Comparison of ENCODE assay signal across 19 cellular contexts in genomic region chr9:75105841-75106240, GRCh38. TPM values are rescaled to one million over a fixed set of nuclear protein-coding genes. Genes with fewer than 3 reads are reported as not detected.
A peak's percentile ranks its signal among the peaks of the same experiment; 100 is the strongest.
DNase-seq lines count a peak whose midpoint lies in the region; ATAC-seq and TF ChIP-seq lines count a peak whose summit lies in the region.
"Had no signal": no experiment of that assay in that cellular context is flagged by ENCODE, and none has a peak within 500 bp of the region (broad histone marks: within the 10 kb centered on the region; RNA-seq: fewer than 3 reads in every experiment).

No MANE protein-coding gene starts in this region.

- no peak for ATAC-seq in stimulated activated naive CD8-positive, alpha-beta T cell treated with anti-CD3 and anti-CD28 coated beads, Interleukin-15, Interleukin-2, amounts not matched to agents 100 U/mL and 50 U/mL, for 24 hours
- ATAC-seq in naive B cell (ENCODE audit: low read depth in 2 of 2) (no peak), HG03565 (IDR thresholded peaks at IDR 0.05; ENCODE audit: unreplicated experiment) (no peak)
- ATAC-seq: activated CD4-positive, CD25-positive, alpha-beta regulatory T cell treated with anti-CD3 and anti-CD28 coated beads, Interleukin-2, amount 50 U/mL, for 24 hours had no signal

- intact Hi-C loops in MCF 10A (cut with micrococcal nuclease), result no loop called here

- H3K4me1 Mint-ChIP-seq in stimulated activated naive CD8-positive, alpha-beta T cell treated with anti-CD3 and anti-CD28 coated beads, Interleukin-15, Interleukin-2, amounts not matched to agents 100 ng/mL and 50 ng/mL, for 24 hours (ENCODE audit: low read depth), result peaks cover 58% of the 10 kb centered on the region
- H3K4me1 Mint-ChIP-seq in chondrocyte (ENCODE audit: low read depth), result peaks cover 23% of the 10 kb centered on the region
- peaks cover 43 to 67% (median 64%) of the 10 kb centered on the region in 3 donors for H3K4me1 Mint-ChIP-seq in naive B cell
- H3K4me1 Mint-ChIP-seq in MCF 10A (ENCODE audit: insufficient read depth, unreplicated experiment), result peaks cover 10% of the 10 kb centered on the region

- peaks cover 20% of the 10 kb centered on the region for H3K36me3 Mint-ChIP-seq in stimulated activated naive CD8-positive, alpha-beta T cell treated with anti-CD3 and anti-CD28 coated beads, Interleukin-15, Interleukin-2, amounts not matched to agents 100 ng/mL and 50 ng/mL, for 24 hours (ENCODE audit: low read depth)
- H3K36me3 Mint-ChIP-seq in chondrocyte (ENCODE audit: low read depth) (no peaks in the 10 kb centered on the region), naive B cell (peaks cover 0 to 5% of the 10 kb centered on the region in 2 donors), MCF 10A (ENCODE audit: insufficient read depth, unreplicated experiment) (peaks cover 11% of the 10 kb centered on the region)

- no peaks in the 10 kb centered on the region for H3K27me3 Mint-ChIP-seq in stimulated activated naive CD8-positive, alpha-beta T cell treated with anti-CD3 and anti-CD28 coated beads, Interleukin-15, Interleukin-2, amounts not matched to agents 100 ng/mL and 50 ng/mL, for 24 hours
- no peaks in the 10 kb centered on the region for H3K27me3 Mint-ChIP-seq in chondrocyte (ENCODE audit: low read depth)
- H3K27me3 Mint-ChIP-seq in naive B cell, result no peaks in the 10 kb centered on the region
- H3K27me3 Mint-ChIP-seq in MCF 10A (ENCODE audit: insufficient read depth, unreplicated experiment), result no peaks in the 10 kb centered on the region
- H3K27me3 Mint-ChIP-seq: progenitor cell of endocrine pancreas had no signal

- H3K9me3 Mint-ChIP-seq in stimulated activated naive CD8-positive, alpha-beta T cell treated with anti-CD3 and anti-CD28 coated beads, Interleukin-15, Interleukin-2, amounts not matched to agents 100 ng/mL and 50 ng/mL, for 24 hours, result no peaks in the 10 kb centered on the region
- no peaks in the 10 kb centered on the region for H3K9me3 Mint-ChIP-seq in chondrocyte (ENCODE audit: low read depth)
- H3K9me3 Mint-ChIP-seq in naive B cell, result no peaks in the 10 kb centered on the region
- no peaks in the 10 kb centered on the region for H3K9me3 Mint-ChIP-seq in MCF 10A (ENCODE audit: unreplicated experiment)

- CTCF ChIA-PET in MCF 10A (lab: Yijun Ruan, JAX), result interaction anchor here (0.6 to 0.7 kb wide), 3 partner anchors 29 to 1794 kb away, joined by 3 to 6 read pairs (median 4); no protein-coding TSS in a partner anchor

- BruUV-seq in MCF 10A (replicated peaks; lab: Mats Ljungman, UMichigan), result no TSS peak

- POLR2A ChIA-PET in MCF 10A (lab: Yijun Ruan, JAX), result interaction anchor here (0.7 to 7.0 kb wide), 2 partner anchors 18 to 1340 kb away, joined by 3 to 48 read pairs; partner anchors contain the start of genes NMRK1 and OSTF1

- no peak for DNase-seq in stimulated activated naive CD8-positive, alpha-beta T cell treated with anti-CD3 and anti-CD28 coated beads, Interleukin-15, Interleukin-2, amounts not matched to agents 100 U/mL and 50 U/mL, for 24 hours
- DNase-seq in chondrocyte (ENCODE audit: low spot score), result no peak
- no peak for DNase-seq in naive B cell
- no peak for DNase-seq in NCI-H2107 treated with DMSO at 0.1 percent for 48 hours (lab: John Stamatoyannopoulos, UW; ENCODE audit: unreplicated experiment)
- DNase-seq in NCI-H2081 (lab: John Stamatoyannopoulos, UW), result no peak
- no peak for DNase-seq in MCF 10A (ENCODE audit: unreplicated experiment)
- DNase-seq: caudate nucleus; MG63; NCI-H1930; NCI-H510A treated with DMSO at 0.1 percent for 48 hours; Right ventricle myocardium superior; stimulated activated CD4-positive, alpha-beta T cell treated with anti-CD3 and anti-CD28 coated beads, Interleukin-4, amount 100 ng/mL, for 4 hours; stimulated activated CD8-positive, alpha-beta memory T cell treated with anti-CD3 and anti-CD28 coated beads, Interleukin-4, amount 100 ng/mL, for 48 hours; T-helper 9 cell; thyroid gland had no signal

- H3K4me3 Mint-ChIP-seq in stimulated activated naive CD8-positive, alpha-beta T cell treated with anti-CD3 and anti-CD28 coated beads, Interleukin-15, Interleukin-2, amounts not matched to agents 100 ng/mL and 50 ng/mL, for 24 hours, result no peak overlapping the region
- H3K4me3 Mint-ChIP-seq in chondrocyte (ENCODE audit: unreplicated experiment), result no peak overlapping the region
- no peak overlapping the region for H3K4me3 Mint-ChIP-seq in naive B cell
- H3K4me3 Mint-ChIP-seq in MCF 10A (ENCODE audit: unreplicated experiment), result no peak overlapping the region

- TF ChIP-seq CTCF in chondrocyte (IDR thresholded peaks at IDR 0.05) (no peak), MCF 10A (IDR thresholded peaks at IDR 0.05; ENCODE audit: unreplicated experiment) (no peak)

- H3K27ac Mint-ChIP-seq in stimulated activated naive CD8-positive, alpha-beta T cell treated with anti-CD3 and anti-CD28 coated beads, Interleukin-15, Interleukin-2, amounts not matched to agents 100 ng/mL and 50 ng/mL, for 24 hours, result peak overlapping the region; percentile 2
- H3K27ac Mint-ChIP-seq in chondrocyte (ENCODE audit: unreplicated experiment) (peak overlapping the region; percentile 33), naive B cell (peak overlapping the region in 4 of 6 donors; percentile 23 to 58 (median 30)), MCF 10A (ENCODE audit: low read depth, unreplicated experiment) (no peak overlapping the region)

RNA-seq across cellular contexts. Expression of gene OSTF1, which starts 17.5 kb away (rescaled TPM):
- total RNA-seq in chondrocyte, result 29.0 to 30.8 TPM (median 29.8 TPM) in 3 replicates
- 100 to 1,000 TPM; 161 to 268 (median 200) TPM for polyA plus RNA-seq in naive B cell (ENCODE audit: low read depth in 6 of 6)
- total RNA-seq in MCF 10A (2022), result 18.3 and 21.1 TPM in 2 replicates

RNA-seq across cellular contexts. Expression of gene NMRK1, which starts 17.9 kb away (rescaled TPM):
- total RNA-seq in chondrocyte, result 7.2 to 9.0 TPM (median 7.6 TPM) in 3 replicates
- 10 to 100 TPM in 5 of 6 donors, 1 to 10 TPM in 1; 9.4 to 33.5 (median 13.8) TPM for polyA plus RNA-seq in naive B cell (ENCODE audit: low read depth in 6 of 6)
- 24.6 and 35.5 TPM in 2 replicates for total RNA-seq in MCF 10A (2022)
